14 cellular contexts compared by ENCODE assay signal in genomic region chr7:47194516-47194915, GRCh38.
DNase-seq lines count a peak whose midpoint lies in the region; ATAC-seq and TF ChIP-seq lines count a peak whose summit lies in the region.
"Had no signal": no experiment of that assay in that cellular context is flagged by ENCODE, and none has a peak within 500 bp of the region (broad histone marks: within the 10 kb centered on the region; RNA-seq: fewer than 3 reads in every experiment).

No MANE protein-coding gene starts in this region.

- CTCF ChIA-PET in MCF 10A (lab: Yijun Ruan, JAX) = interaction anchor here (0.7 kb wide), 2 partner anchors 231 to 1313 kb away, joined by 3 read pairs; no protein-coding TSS in a partner anchor
- CTCF ChIA-PET in CD4-positive, alpha-beta T cell (lab: Charles Lee) = no interaction called here

- TF ChIP-seq CTCF in MCF 10A (IDR thresholded peaks at IDR 0.05; ENCODE audit: unreplicated experiment) (no peak), colonic mucosa (IDR thresholded peaks at IDR 0.05) (no peak), prostate gland (IDR thresholded peaks at IDR 0.05) (no peak)
- TF ChIP-seq CTCF in CD4-positive, alpha-beta T cell (IDR thresholded peaks at IDR 0.05) = no peak

- no peak for TF ChIP-seq POLR2A in prostate gland (IDR thresholded peaks at IDR 0.05)

- H3K27me3 Mint-ChIP-seq in MCF 10A (ENCODE audit: insufficient read depth, unreplicated experiment) = peaks cover 12% of the 10 kb centered on the region
- no peaks in the 10 kb centered on the region for H3K27me3 Mint-ChIP-seq in CD4-positive, alpha-beta T cell
- H3K27me3 Mint-ChIP-seq: CD4-positive, CD25-positive, alpha-beta regulatory T cell had no signal

- H3K9me3 Mint-ChIP-seq in MCF 10A (ENCODE audit: unreplicated experiment) = no peaks in the 10 kb centered on the region
- no peaks in the 10 kb centered on the region for H3K9me3 Mint-ChIP-seq in CD4-positive, alpha-beta T cell
- H3K9me3 Mint-ChIP-seq: H9 had no signal

- POLR2A ChIA-PET in MCF 10A (lab: Yijun Ruan, JAX) = no interaction called here
- POLR2A ChIA-PET in CD4-positive, alpha-beta T cell (lab: Charles Lee) = no interaction called here

- no peak overlapping the region for H3K4me3 Mint-ChIP-seq in MCF 10A (ENCODE audit: unreplicated experiment)
- H3K4me3 Mint-ChIP-seq in CD4-positive, alpha-beta T cell = no peak overlapping the region
- H3K4me3 Mint-ChIP-seq: CD4-positive, CD25-positive, alpha-beta regulatory T cell; H9 had no signal

- in situ Hi-C loops in T47D (cut with HindIII; ENCODE audit: low pct_unique_long_range_greater_than_20kb, low sequenced_read_pairs) = no loop called here

- intact Hi-C loops in MCF 10A (cut with micrococcal nuclease) = no loop called here
- intact Hi-C loops in colonic mucosa (cut with DNase I) = no loop called here
- intact Hi-C loops in prostate gland (cut with DNase I) = no loop called here
- intact Hi-C loops in CD4-positive, alpha-beta T cell (cut with DNase I, micrococcal nuclease) = no loop called here

- DNase-seq in T47D (ENCODE audit: low read depth in 1 of 2, low spot score in 1 of 2) (peak; percentile 25 to 78), MCF 10A (ENCODE audit: unreplicated experiment) (no peak), colonic mucosa (peak; percentile 40), prostate gland (ENCODE audit: low spot score) (peak; percentile 13), cerebellar nuclear complex (lab: John Stamatoyannopoulos, UW) (no peak), HCEC 1CT (no peak)
- no peak for DNase-seq in CD4-positive, alpha-beta T cell
- DNase-seq: CD4-positive, CD25-positive, alpha-beta regulatory T cell; DMS79 treated with DMSO at 0.1 percent for 48 hours; H9 had no signal

- BruUV-seq in MCF 10A (replicated peaks; lab: Mats Ljungman, UMichigan) = no TSS peak

- H3K36me3 ChIP-seq in colonic mucosa = no peaks in the 10 kb centered on the region
- H3K36me3 ChIP-seq in prostate gland = no peaks in the 10 kb centered on the region
- H3K36me3 ChIP-seq: BLaER1 had no signal

- H3K4me3 ChIP-seq in colonic mucosa (no peak overlapping the region), prostate gland (no peak overlapping the region)
- H3K4me3 ChIP-seq: A549, BLaER1, GM12878 had no signal

- H3K27me3 ChIP-seq in colonic mucosa (no peaks in the 10 kb centered on the region), prostate gland (replicated peaks; ENCODE audit: insufficient read depth) (no peaks in the 10 kb centered on the region)
- no peaks in the 10 kb centered on the region for H3K27me3 ChIP-seq in CD4-positive, alpha-beta T cell (ENCODE audit: control insufficient read depth, insufficient read depth, low read length)
- H3K27me3 ChIP-seq: BLaER1 had no signal

- no peaks in the 10 kb centered on the region for H3K9me3 ChIP-seq in colonic mucosa
- H3K9me3 ChIP-seq in prostate gland = no peaks in the 10 kb centered on the region
- H3K9me3 ChIP-seq in CD4-positive, alpha-beta T cell (ENCODE audit: control insufficient read depth, low read length) = no peaks in the 10 kb centered on the region
- H3K9me3 ChIP-seq: A549, BLaER1 had no signal

- H3K27ac ChIP-seq in colonic mucosa (no peak overlapping the region), prostate gland (no peak overlapping the region)
- H3K27ac ChIP-seq in CD4-positive, alpha-beta T cell (ENCODE audit: low read depth, low read length) = no peak overlapping the region
- H3K27ac ChIP-seq: 22Rv1, A549, BLaER1 had no signal

- 55% methylated on average over 5 of the region's 5 CpGs for WGBS in prostate gland

- H3K4me1 ChIP-seq in colonic mucosa (peaks cover 14% of the 10 kb centered on the region), prostate gland (replicated peaks) (no peaks in the 10 kb centered on the region)

- H3K9ac ChIP-seq in colonic mucosa (ENCODE audit: low read depth in 2 of 2, low read length in 2 of 2) = no peak overlapping the region
- H3K9ac ChIP-seq: BLaER1 had no signal

- H3K27ac Mint-ChIP-seq in MCF 10A (ENCODE audit: low read depth, unreplicated experiment) = no peak overlapping the region
- H3K27ac Mint-ChIP-seq in CD4-positive, alpha-beta T cell = no peak overlapping the region
- H3K27ac Mint-ChIP-seq: H9 had no signal

- no peak for ATAC-seq in CD4-positive, alpha-beta T cell (ENCODE audit: poor library complexity)
- ATAC-seq: GM12878 had no signal

- H3K36me3 Mint-ChIP-seq in MCF 10A (ENCODE audit: insufficient read depth, unreplicated experiment) = no peaks in the 10 kb centered on the region
- H3K36me3 Mint-ChIP-seq in CD4-positive, alpha-beta T cell (ENCODE audit: low read depth) = no peaks in the 10 kb centered on the region
- H3K36me3 Mint-ChIP-seq: CD4-positive, CD25-positive, alpha-beta regulatory T cell had no signal

- H3K4me1 Mint-ChIP-seq in MCF 10A (ENCODE audit: insufficient read depth, unreplicated experiment) = no peaks in the 10 kb centered on the region
- no peaks in the 10 kb centered on the region for H3K4me1 Mint-ChIP-seq in CD4-positive, alpha-beta T cell (ENCODE audit: low read depth)
- H3K4me1 Mint-ChIP-seq: CD4-positive, CD25-positive, alpha-beta regulatory T cell had no signal

Comparison
In these comparisons a context has a peak if more than half of its experiments do, and no peak if none do; other contexts are left out.
1. DNase-seq: peak in T47D (2 of 2), colonic mucosa (single experiment) and prostate gland (single experiment); none in MCF 10A (single experiment), cerebellar nuclear complex (0 of 2), CD4-positive, alpha-beta T cell (0 of 10) and HCEC 1CT (single experiment).